Comparison of ENCODE assay signal across 11 cellular contexts in genomic region chr5:51225671-51226419, GRCh38.
DNase-seq lines count a peak whose midpoint lies in the region; ATAC-seq, FAIRE-seq and TF ChIP-seq lines count a peak whose summit lies in the region.
"Had no signal": no experiment of that assay in that cellular context is flagged by ENCODE, and none has a peak within 500 bp of the region (broad histone marks: within the 10 kb centered on the region; RNA-seq: fewer than 3 reads in every experiment).

No MANE protein-coding gene starts in this region.

- no peak for FAIRE-seq in bronchial epithelial cell (lab: Jason Lieb, UNC)
- FAIRE-seq: GM12892 had no signal

- H3K36me3 ChIP-seq in bronchial epithelial cell (ENCODE audit: control insufficient read depth, insufficient read depth, low read length) (no peaks in the 10 kb centered on the region), aorta (ENCODE audit: control insufficient read depth in 1 of 2, insufficient read depth in 2 of 2, low read length in 1 of 2) (no peaks in the 10 kb centered on the region)

- H3K4me1 ChIP-seq in aorta (ENCODE audit: control insufficient read depth in 1 of 2, insufficient read depth in 2 of 2, low read length in 2 of 2) = no peaks in the 10 kb centered on the region

- H3K27me3 ChIP-seq in bronchial epithelial cell (ENCODE audit: control insufficient read depth, insufficient read depth, low read length) = no peaks in the 10 kb centered on the region
- H3K27me3 ChIP-seq in aorta (ENCODE audit: control insufficient read depth in 1 of 2, insufficient read depth in 2 of 2, low read length in 1 of 2) = no peaks in the 10 kb centered on the region

- WGBS in aorta, 2 donors = 25 to 31% methylated on average over 4 of the region's 4 CpGs

- DNase-seq in G401 (ENCODE audit: low spot score) (peak; percentile 78), NCI-H2029 treated with DMSO at 0.1 percent for 48 hours (lab: John Stamatoyannopoulos, UW) (peak; percentile 85), bronchial epithelial cell (ENCODE audit: low read depth) (peak; percentile 26), omental fat pad (ENCODE audit: low spot score) (no peak), activated gamma-delta T cell treated with Interleukin-2 at 50 U/mL for 16 hours (no peak), aorta (no peak)
- DNase-seq in activated T-cell treated with anti-CD3 and anti-CD28 coated beads, Interleukin-2, amount 50 U/mL, for 4 hours = no peak
- DNase-seq in activated CD4-positive, alpha-beta memory T cell treated with anti-CD3 and anti-CD28 coated beads for 36 hours = no peak
- DNase-seq: amniotic stem cell; naive thymus-derived CD4-positive, alpha-beta T cell had no signal

- no peak for TF ChIP-seq CTCF in bronchial epithelial cell (IDR thresholded peaks at IDR 0.05; ENCODE audit: insufficient read depth, low read length, severe bottlenecking)
- no peak for TF ChIP-seq CTCF in omental fat pad (IDR thresholded peaks at IDR 0.05)

- no peaks in the 10 kb centered on the region for H3K4me1 Mint-ChIP-seq in activated T-cell treated with anti-CD3 and anti-CD28 coated beads, Interleukin-2, amount 50 U/mL, for 4 hours (ENCODE audit: low read depth)
- no peaks in the 10 kb centered on the region for H3K4me1 Mint-ChIP-seq in activated CD4-positive, alpha-beta memory T cell treated with anti-CD3 and anti-CD28 coated beads for 36 hours (ENCODE audit: low read depth)
- H3K4me1 Mint-ChIP-seq: naive thymus-derived CD4-positive, alpha-beta T cell had no signal

- CTCF ChIA-PET in activated CD4-positive, alpha-beta memory T cell treated with anti-CD3 and anti-CD28 coated beads for 36 hours (lab: Charles Lee) = no interaction called here

- H3K27ac Mint-ChIP-seq in activated CD4-positive, alpha-beta memory T cell treated with anti-CD3 and anti-CD28 coated beads for 36 hours = no peak overlapping the region

- H3K9me3 Mint-ChIP-seq in activated T-cell treated with anti-CD3 and anti-CD28 coated beads, Interleukin-2, amount 50 U/mL, for 4 hours = peaks cover 10% of the 10 kb centered on the region
- H3K9me3 Mint-ChIP-seq in activated CD4-positive, alpha-beta memory T cell treated with anti-CD3 and anti-CD28 coated beads for 36 hours = peaks cover 27% of the 10 kb centered on the region

- POLR2A ChIA-PET in activated CD4-positive, alpha-beta memory T cell treated with anti-CD3 and anti-CD28 coated beads for 36 hours (lab: Charles Lee) = no interaction called here

- H3K27me3 Mint-ChIP-seq in activated T-cell treated with anti-CD3 and anti-CD28 coated beads, Interleukin-2, amount 50 U/mL, for 4 hours (ENCODE audit: low read depth) = no peaks in the 10 kb centered on the region
- no peaks in the 10 kb centered on the region for H3K27me3 Mint-ChIP-seq in activated CD4-positive, alpha-beta memory T cell treated with anti-CD3 and anti-CD28 coated beads for 36 hours
- H3K27me3 Mint-ChIP-seq: naive thymus-derived CD4-positive, alpha-beta T cell had no signal

- ATAC-seq in omental fat pad (ENCODE audit: low FRiP score) (peak; percentile 19), aorta (ENCODE audit: low FRiP score) (no peak)
- no peak for ATAC-seq in activated T-cell treated with anti-CD3 and anti-CD28 coated beads, Interleukin-2, amount 50 U/mL, for 4 hours
- ATAC-seq: naive thymus-derived CD4-positive, alpha-beta T cell had no signal

- in situ Hi-C loops in G401 (cut with HindIII; ENCODE audit: low sequenced_read_pairs) = no loop called here

- intact Hi-C loops in activated CD4-positive, alpha-beta memory T cell treated with anti-CD3 and anti-CD28 coated beads for 36 hours (cut with micrococcal nuclease) = no loop called here
- intact Hi-C loops in aorta (cut with DNase I) = no loop called here

- no peak overlapping the region for H3K4me3 Mint-ChIP-seq in activated T-cell treated with anti-CD3 and anti-CD28 coated beads, Interleukin-2, amount 50 U/mL, for 4 hours
- no peak overlapping the region for H3K4me3 Mint-ChIP-seq in activated CD4-positive, alpha-beta memory T cell treated with anti-CD3 and anti-CD28 coated beads for 36 hours
- H3K4me3 Mint-ChIP-seq: naive thymus-derived CD4-positive, alpha-beta T cell had no signal

- H3K27ac ChIP-seq in aorta (ENCODE audit: low read depth in 1 of 2, low read length in 2 of 2) = no peak overlapping the region

- no peaks in the 10 kb centered on the region for H3K36me3 Mint-ChIP-seq in activated T-cell treated with anti-CD3 and anti-CD28 coated beads, Interleukin-2, amount 50 U/mL, for 4 hours (ENCODE audit: insufficient read depth)
- H3K36me3 Mint-ChIP-seq in activated CD4-positive, alpha-beta memory T cell treated with anti-CD3 and anti-CD28 coated beads for 36 hours = no peaks in the 10 kb centered on the region
- H3K36me3 Mint-ChIP-seq: naive thymus-derived CD4-positive, alpha-beta T cell had no signal

- no peaks in the 10 kb centered on the region for H3K9me3 ChIP-seq in aorta (ENCODE audit: control insufficient read depth, low read length)

- H3K4me3 ChIP-seq in bronchial epithelial cell (ENCODE audit: low read depth, low read length) = no peak overlapping the region
- no peak overlapping the region for H3K4me3 ChIP-seq in aorta (ENCODE audit: low read length in 2 of 2)

Comparison
In these comparisons a context has a peak if more than half of its experiments do, and no peak if none do; other contexts are left out.
1. DNase-seq: peak in G401 (single experiment), NCI-H2029 treated with DMSO at 0.1 percent for 48 hours (single experiment) and bronchial epithelial cell (single experiment); none in omental fat pad (single experiment), activated T-cell treated with anti-CD3 and anti-CD28 coated beads, Interleukin-2, amount 50 U/mL, for 4 hours (single experiment), activated CD4-positive, alpha-beta memory T cell treated with anti-CD3 and anti-CD28 coated beads for 36 hours (single experiment), activated gamma-delta T cell treated with Interleukin-2 at 50 U/mL for 16 hours (single experiment) and aorta (0 of 2).